In the genomic region with DNA sequence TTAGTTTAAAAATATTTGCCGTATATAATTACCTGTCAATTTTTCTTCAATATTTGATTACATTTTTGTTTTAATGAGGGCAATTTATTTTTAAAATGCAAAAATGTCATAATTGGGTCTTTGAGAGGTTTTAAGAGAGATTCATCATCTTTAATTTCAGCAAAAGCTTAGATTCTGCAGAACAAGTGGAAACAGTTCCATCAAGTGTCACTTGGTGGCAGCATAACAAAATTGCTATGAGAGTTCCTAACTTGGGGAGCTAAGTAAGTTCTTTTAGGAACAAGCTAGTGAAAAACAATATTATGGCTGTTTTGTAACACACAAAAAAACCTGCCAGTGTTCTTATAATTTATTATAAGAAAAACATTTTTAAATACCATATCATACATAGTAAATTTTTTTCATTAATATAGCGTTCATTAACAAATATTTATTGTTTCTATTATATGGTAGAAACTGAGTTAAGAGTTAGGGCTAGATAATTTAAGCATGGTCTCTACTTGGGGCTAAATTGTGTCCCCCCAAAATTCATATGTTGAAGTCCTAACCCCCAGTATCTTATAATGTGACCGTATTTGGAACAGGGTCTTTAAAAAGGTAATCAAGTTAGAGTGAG, we compare ENCODE assay signal across 2 cellular contexts.
TF ChIP-seq lines count a peak whose summit lies in the region.

No MANE protein-coding gene starts in this region.

TF ChIP-seq in HCT116, 20 proteins besides CTCF, POLR2A, EP300 and RAD21 (continued from another document):
- no peak for TF ChIP-seq EGR1 (IDR thresholded peaks at IDR 0.05; ENCODE audit: low read depth)
- no peak for TF ChIP-seq POLR2AphosphoS5 (IDR thresholded peaks at IDR 0.05; ENCODE audit: low read depth, low read length)
- no peak for TF ChIP-seq TCF7L2 (IDR thresholded peaks at IDR 0.05; ENCODE audit: borderline replicate concordance, extremely low read depth, insufficient read depth, insufficient read length)
- no peak for TF ChIP-seq ZNF274 (IDR thresholded peaks at IDR 0.05; ENCODE audit: low read depth, low read length)
- TF ChIP-seq JUND (IDR thresholded peaks at IDR 0.05), result no peak
- TF ChIP-seq EZH2phosphoT487 (IDR thresholded peaks at IDR 0.05; ENCODE audit: borderline replicate concordance), result no peak
- TF ChIP-seq CBX3 (IDR thresholded peaks at IDR 0.05; ENCODE audit: low read depth), result no peak
- no peak for TF ChIP-seq CEBPB (IDR thresholded peaks at IDR 0.05; ENCODE audit: low read depth)
- no peak for TF ChIP-seq ZBTB33 (IDR thresholded peaks at IDR 0.05; ENCODE audit: extremely low read depth, insufficient replicate concordance, low read length)
- TF ChIP-seq SRF (IDR thresholded peaks at IDR 0.05; ENCODE audit: low read depth), result no peak
- no peak for TF ChIP-seq ZFX (IDR thresholded peaks at IDR 0.05)
- TF ChIP-seq, protein P1, sequence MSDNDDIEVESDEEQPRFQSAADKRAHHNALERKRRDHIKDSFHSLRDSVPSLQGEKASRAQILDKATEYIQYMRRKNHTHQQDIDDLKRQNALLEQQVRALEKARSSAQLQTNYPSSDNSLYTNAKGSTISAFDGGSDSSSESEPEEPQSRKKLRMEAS (IDR thresholded peaks at IDR 0.05), result no peak
- TF ChIP-seq SIN3A (IDR thresholded peaks at IDR 0.05; ENCODE audit: low read depth), result no peak
- TF ChIP-seq, protein P2, sequence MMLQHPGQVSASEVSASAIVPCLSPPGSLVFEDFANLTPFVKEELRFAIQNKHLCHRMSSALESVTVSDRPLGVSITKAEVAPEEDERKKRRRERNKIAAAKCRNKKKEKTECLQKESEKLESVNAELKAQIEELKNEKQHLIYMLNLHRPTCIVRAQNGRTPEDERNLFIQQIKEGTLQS (IDR thresholded peaks at IDR 0.05), result no peak

TF ChIP-seq in endothelial cell of umbilical vein, 7 proteins besides CTCF, POLR2A, EP300 and RAD21:
- no peak for TF ChIP-seq FOS (IDR thresholded peaks at IDR 0.05; ENCODE audit: borderline replicate concordance, insufficient read depth, low read length)
- no peak for TF ChIP-seq JUN (IDR thresholded peaks at IDR 0.05; ENCODE audit: borderline replicate concordance, insufficient read depth, insufficient read length, low read depth)
